ENCODE assay signal across 12 cellular contexts in genomic region chr6:157528931-157529653, GRCh38.
A peak's percentile ranks its signal among the peaks of the same experiment; 100 is the strongest.
DNase-seq lines count a peak whose midpoint lies in the region; ATAC-seq, FAIRE-seq and TF ChIP-seq lines count a peak whose summit lies in the region.
"Had no signal": no experiment of that assay in that cellular context is flagged by ENCODE, and none has a peak within 500 bp of the region (broad histone marks: within the 10 kb centered on the region; RNA-seq: fewer than 3 reads in every experiment).

No MANE protein-coding gene starts in this region.

- H3K9me2 ChIP-seq in hepatocyte (replicated peaks; ENCODE audit: insufficient read depth) = no peaks in the 10 kb centered on the region

- H3K4me1 Mint-ChIP-seq in activated T-cell treated with anti-CD3 and anti-CD28 coated beads, Interleukin-2, amount 50 U/mL, for 24 hours (ENCODE audit: low read depth) = peaks cover 15% of the 10 kb centered on the region

- H3K27ac Mint-ChIP-seq in activated T-cell treated with anti-CD3 and anti-CD28 coated beads, Interleukin-2, amount 50 U/mL, for 24 hours = no peak overlapping the region

- no peak for TF ChIP-seq CTCF in hepatocyte (IDR thresholded peaks at IDR 0.05; ENCODE audit: poor library complexity)
- TF ChIP-seq CTCF in upper lobe of right lung (IDR thresholded peaks at IDR 0.05) = no peak

- H3K4me2 ChIP-seq in hepatocyte = no peak overlapping the region

- H2AFZ ChIP-seq in hepatocyte = no peak overlapping the region

- DNase-seq in SIG-M5 treated with dmso at 0.1 percent for 504 hours (lab: John Stamatoyannopoulos, UW; ENCODE audit: unreplicated experiment) (peak; percentile 36), SIG-M5 (lab: John Stamatoyannopoulos, UW) (no peak), RCC 7860 (ENCODE audit: low spot score) (peak; percentile 42), hepatocyte (ENCODE audit: low spot score) (peak; percentile 33), upper lobe of right lung (no peak), SJCRH30 (no peak)
- no peak for DNase-seq in central memory CD4-positive, alpha-beta T cell
- DNase-seq in activated T-cell treated with anti-CD3 and anti-CD28 coated beads, Interleukin-2, amount 50 U/mL, for 24 hours = no peak
- DNase-seq: activated CD4-positive, CD25-positive, alpha-beta regulatory T cell; IMR-90; ovary had no signal

- H3K36me3 Mint-ChIP-seq in activated T-cell treated with anti-CD3 and anti-CD28 coated beads, Interleukin-2, amount 50 U/mL, for 24 hours (ENCODE audit: low read depth) = no peaks in the 10 kb centered on the region

- peak; percentile 13 for ATAC-seq in upper lobe of right lung

- H3K36me3 ChIP-seq in hepatocyte (replicated peaks; ENCODE audit: insufficient read depth, low read depth) (no peaks in the 10 kb centered on the region), upper lobe of right lung (no peaks in the 10 kb centered on the region), SJCRH30 (no peaks in the 10 kb centered on the region)
- H3K36me3 ChIP-seq: ovary, uterus had no signal

- intact Hi-C loops in upper lobe of right lung (cut with DNase I) = no loop called here

- H3K79me2 ChIP-seq in hepatocyte = peaks cover 5% of the 10 kb centered on the region

- H4K20me1 ChIP-seq in hepatocyte (ENCODE audit: insufficient read depth, poor library complexity, severe bottlenecking) = no peaks in the 10 kb centered on the region

- FAIRE-seq in RCC 7860 (lab: Jason Lieb, UNC) = peak; percentile 49

- no peaks in the 10 kb centered on the region for H3K9me3 Mint-ChIP-seq in activated T-cell treated with anti-CD3 and anti-CD28 coated beads, Interleukin-2, amount 50 U/mL, for 24 hours

- no peaks in the 10 kb centered on the region for H3K27me3 ChIP-seq in hepatocyte
- no peaks in the 10 kb centered on the region for H3K27me3 ChIP-seq in upper lobe of right lung
- no peaks in the 10 kb centered on the region for H3K27me3 ChIP-seq in SJCRH30
- H3K27me3 ChIP-seq: ovary, uterus had no signal

- H3K4me3 ChIP-seq in hepatocyte (no peak overlapping the region), upper lobe of right lung (no peak overlapping the region), SJCRH30 (no peak overlapping the region)
- H3K4me3 ChIP-seq: ovary, uterus had no signal

- 70% methylated on average over 5 of the region's 5 CpGs for WGBS in hepatocyte (ENCODE audit: low lambda C conversion rate, missing lambda C conversion rate)

- H3K4me1 ChIP-seq in hepatocyte (ENCODE audit: insufficient read depth) = peaks cover 39% of the 10 kb centered on the region
- peaks cover 20% of the 10 kb centered on the region for H3K4me1 ChIP-seq in upper lobe of right lung
- no peaks in the 10 kb centered on the region for H3K4me1 ChIP-seq in SJCRH30
- H3K4me1 ChIP-seq: uterus had no signal

- no peaks in the 10 kb centered on the region for H3K27me3 Mint-ChIP-seq in activated T-cell treated with anti-CD3 and anti-CD28 coated beads, Interleukin-2, amount 50 U/mL, for 24 hours

- H3K4me3 Mint-ChIP-seq in activated T-cell treated with anti-CD3 and anti-CD28 coated beads, Interleukin-2, amount 50 U/mL, for 24 hours = no peak overlapping the region

- peak overlapping the region; percentile 89 for H3K27ac ChIP-seq in hepatocyte
- no peak overlapping the region for H3K27ac ChIP-seq in upper lobe of right lung
- H3K27ac ChIP-seq in SJCRH30 = no peak overlapping the region
- H3K27ac ChIP-seq: ovary, uterus had no signal

- no peaks in the 10 kb centered on the region for H3K9me3 ChIP-seq in hepatocyte (ENCODE audit: low read depth)
- no peaks in the 10 kb centered on the region for H3K9me3 ChIP-seq in upper lobe of right lung
- no peaks in the 10 kb centered on the region for H3K9me3 ChIP-seq in SJCRH30 (replicated peaks)
- H3K9me3 ChIP-seq: ovary, uterus had no signal

Comparison
In these comparisons a context has a peak if more than half of its experiments do, and no peak if none do; other contexts are left out.
1. DNase-seq: peak in SIG-M5 treated with dmso at 0.1 percent for 504 hours (single experiment), RCC 7860 (single experiment) and hepatocyte (single experiment); none in SIG-M5 (single experiment), upper lobe of right lung (single experiment), SJCRH30 (0 of 2), central memory CD4-positive, alpha-beta T cell (single experiment) and activated T-cell treated with anti-CD3 and anti-CD28 coated beads, Interleukin-2, amount 50 U/mL, for 24 hours (single experiment).